Comparison of ENCODE assay signal across 1 cellular context in the genomic region with DNA sequence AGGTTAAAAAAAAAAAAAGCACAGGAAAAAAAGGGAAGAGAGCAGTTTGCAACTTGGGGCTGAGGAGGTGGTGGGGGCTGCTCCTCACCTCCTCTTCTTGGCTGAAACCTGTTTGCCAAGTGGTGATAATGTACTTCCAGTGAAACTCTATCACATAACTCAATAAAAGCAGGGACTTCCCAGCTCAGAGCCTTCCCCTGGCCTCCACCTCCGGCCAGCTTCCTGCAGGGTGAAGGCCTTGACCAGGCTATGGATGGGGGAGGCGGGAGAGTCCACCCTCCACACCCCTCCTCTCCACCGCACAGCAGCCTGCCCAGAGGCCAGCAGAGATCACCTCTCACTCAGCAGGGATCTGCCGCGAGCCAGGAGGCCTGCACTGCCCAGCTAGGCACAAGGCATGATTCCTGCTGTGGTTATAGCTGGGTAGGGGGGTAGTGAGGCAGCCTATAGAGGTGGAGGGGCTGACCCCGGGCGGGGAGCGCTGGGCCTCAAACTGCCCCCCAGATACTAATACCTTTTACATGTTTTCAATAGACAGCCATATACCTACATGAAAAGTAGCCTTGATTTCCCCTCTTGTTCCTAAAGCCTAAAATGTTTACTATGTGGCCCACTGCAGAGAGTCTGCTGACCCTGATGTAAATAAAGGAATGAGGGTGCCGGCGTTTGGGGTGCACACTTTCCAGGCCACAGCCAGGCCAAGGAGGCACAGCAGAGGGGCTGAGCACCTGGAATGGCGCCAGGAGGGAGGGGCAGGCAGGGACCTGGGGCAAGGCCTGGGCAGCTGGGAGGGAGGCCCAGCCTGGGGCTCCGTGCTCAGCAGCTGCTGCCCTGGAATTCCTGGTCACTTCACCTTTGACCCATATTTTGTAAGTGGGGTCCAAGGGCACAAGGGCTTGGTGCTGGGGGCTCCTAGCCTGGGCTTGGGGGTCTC.
TF ChIP-seq lines count a peak whose summit lies in the region.

No MANE protein-coding gene starts in this region.

TF ChIP-seq in HepG2, 621 proteins besides CTCF, POLR2A, EP300 and RAD21 (continued from another document and continues in another):
- TF ChIP-seq BCLAF1 (IDR thresholded peaks at IDR 0.05), result no peak
- no peak for TF ChIP-seq HHEX (CRISPR knock-in tag; IDR thresholded peaks at IDR 0.05)
- no peak for TF ChIP-seq ZNF513 (CRISPR knock-in tag; conservative IDR thresholded peaks at IDR 0.05)
- TF ChIP-seq ZNF816 (CRISPR knock-in tag; IDR thresholded peaks at IDR 0.05; ENCODE audit: borderline replicate concordance), result no peak
- no peak for TF ChIP-seq NFAT5 (CRISPR knock-in tag; IDR thresholded peaks at IDR 0.05)
- peak; percentile 89; the same call in 1 of the 2 replicates for TF ChIP-seq PHF21A (CRISPR knock-in tag; IDR thresholded peaks at IDR 0.05)
- 0 out of 2 replicates have a peak, but pooled peaks have one; percentile 2 for TF ChIP-seq NRL (CRISPR knock-in tag; IDR thresholded peaks at IDR 0.05; ENCODE audit: borderline replicate concordance)
- TF ChIP-seq, protein P1, sequence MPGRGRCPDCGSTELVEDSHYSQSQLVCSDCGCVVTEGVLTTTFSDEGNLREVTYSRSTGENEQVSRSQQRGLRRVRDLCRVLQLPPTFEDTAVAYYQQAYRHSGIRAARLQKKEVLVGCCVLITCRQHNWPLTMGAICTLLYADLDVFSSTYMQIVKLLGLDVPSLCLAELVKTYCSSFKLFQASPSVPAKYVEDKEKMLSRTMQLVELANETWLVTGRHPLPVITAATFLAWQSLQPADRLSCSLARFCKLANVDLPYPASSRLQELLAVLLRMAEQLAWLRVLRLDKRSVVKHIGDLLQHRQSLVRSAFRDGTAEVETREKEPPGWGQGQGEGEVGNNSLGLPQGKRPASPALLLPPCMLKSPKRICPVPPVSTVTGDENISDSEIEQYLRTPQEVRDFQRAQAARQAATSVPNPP (CRISPR knock-in tag; IDR thresholded peaks at IDR 0.05), result no peak
- no peak for TF ChIP-seq IRF1 (CRISPR knock-in tag; IDR thresholded peaks at IDR 0.05; ENCODE audit: low read depth)
- TF ChIP-seq ZNF784 (CRISPR knock-in tag; IDR thresholded peaks at IDR 0.05; ENCODE audit: borderline replicate concordance), result no peak
- TF ChIP-seq TP53 (CRISPR knock-in tag; conservative IDR thresholded peaks at IDR 0.05), result no peak
- TF ChIP-seq TEAD3 (CRISPR knock-in tag; optimal IDR thresholded peaks at IDR 0.05; ENCODE audit: borderline replicate concordance), result peak; percentile 91
- no peak for TF ChIP-seq SNAPC5 (CRISPR knock-in tag; IDR thresholded peaks at IDR 0.05; ENCODE audit: borderline replicate concordance)
- TF ChIP-seq PLRG1 (conservative IDR thresholded peaks at IDR 0.05), result no peak
- no peak for TF ChIP-seq NFKBIZ (CRISPR knock-in tag; IDR thresholded peaks at IDR 0.05)
- peak; percentile 57; the same call in 1 of the 2 replicates for TF ChIP-seq ERF (CRISPR knock-in tag; IDR thresholded peaks at IDR 0.05)
- TF ChIP-seq ZNF251 (CRISPR knock-in tag; IDR thresholded peaks at IDR 0.05), result no peak; the same call in 1 of the 2 replicates
- TF ChIP-seq ZNF549 (CRISPR knock-in tag; IDR thresholded peaks at IDR 0.05), result no peak
- no peak; the same call in 1 of the 2 replicates for TF ChIP-seq MAX (IDR thresholded peaks at IDR 0.05)
- TF ChIP-seq PBX2 (CRISPR knock-in tag; IDR thresholded peaks at IDR 0.05), result no peak
- peak; percentile 47; the same call in 1 of the 2 replicates for TF ChIP-seq ISL2 (CRISPR knock-in tag; IDR thresholded peaks at IDR 0.05)
- 0 out of 2 replicates have a peak, but pooled peaks have one; percentile 67 for TF ChIP-seq ZNF710 (CRISPR knock-in tag; IDR thresholded peaks at IDR 0.05; ENCODE audit: borderline replicate concordance)
- no peak for TF ChIP-seq JARID2 (CRISPR knock-in tag; IDR thresholded peaks at IDR 0.05; ENCODE audit: insufficient replicate concordance)
- no peak for TF ChIP-seq DNMT3B (CRISPR knock-in tag; conservative IDR thresholded peaks at IDR 0.05)
- peak; percentile 37 for TF ChIP-seq DPF2 (CRISPR knock-in tag; IDR thresholded peaks at IDR 0.05; ENCODE audit: borderline replicate concordance, low read depth)
- peak; percentile 65 for TF ChIP-seq MED1 (CRISPR knock-in tag; IDR thresholded peaks at IDR 0.05)
- TF ChIP-seq SIX4 (CRISPR knock-in tag; IDR thresholded peaks at IDR 0.05), result no peak
- TF ChIP-seq HNRNPK (IDR thresholded peaks at IDR 0.05; ENCODE audit: low read depth, low read length, poor library complexity, severe bottlenecking), result no peak
- TF ChIP-seq CBX1 (IDR thresholded peaks at IDR 0.05; ENCODE audit: low read depth), result no peak
- TF ChIP-seq CREB1 (IDR thresholded peaks at IDR 0.05), result no peak
- no peak for TF ChIP-seq CREB1 (CRISPR knock-in tag; IDR thresholded peaks at IDR 0.05)
- no peak for TF ChIP-seq SCMH1 (CRISPR knock-in tag; IDR thresholded peaks at IDR 0.05; ENCODE audit: borderline replicate concordance)
- TF ChIP-seq, protein P2, sequence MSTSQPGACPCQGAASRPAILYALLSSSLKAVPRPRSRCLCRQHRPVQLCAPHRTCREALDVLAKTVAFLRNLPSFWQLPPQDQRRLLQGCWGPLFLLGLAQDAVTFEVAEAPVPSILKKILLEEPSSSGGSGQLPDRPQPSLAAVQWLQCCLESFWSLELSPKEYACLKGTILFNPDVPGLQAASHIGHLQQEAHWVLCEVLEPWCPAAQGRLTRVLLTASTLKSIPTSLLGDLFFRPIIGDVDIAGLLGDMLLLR (CRISPR knock-in tag; IDR thresholded peaks at IDR 0.05), result no peak
- TF ChIP-seq HCFC1 (IDR thresholded peaks at IDR 0.05; ENCODE audit: low read depth, low read length), result no peak
- peak; percentile 39; the same call in 1 of the 2 replicates for TF ChIP-seq ARNTL (CRISPR knock-in tag; IDR thresholded peaks at IDR 0.05)
- TF ChIP-seq KDM5B (CRISPR knock-in tag; IDR thresholded peaks at IDR 0.05; ENCODE audit: borderline replicate concordance), result peak; percentile 44; the same call in 1 of the 2 replicates
- TF ChIP-seq TAF1 (CRISPR knock-in tag; IDR thresholded peaks at IDR 0.05), result no peak
- TF ChIP-seq PRPF4 (IDR thresholded peaks at IDR 0.05; ENCODE audit: low read depth, low read length, poor library complexity, severe bottlenecking), result no peak
- TF ChIP-seq HES4 (CRISPR knock-in tag; IDR thresholded peaks at IDR 0.05; ENCODE audit: borderline replicate concordance), result no peak
